Comparison of ENCODE assay signal across 13 cellular contexts in genomic region chr10:11146402-11147171, GRCh38.
DNase-seq lines count a peak whose midpoint lies in the region; ATAC-seq and TF ChIP-seq lines count a peak whose summit lies in the region.
"Had no signal": no experiment of that assay in that cellular context is flagged by ENCODE, and none has a peak within 500 bp of the region (broad histone marks: within the 10 kb centered on the region; RNA-seq: fewer than 3 reads in every experiment).

No MANE protein-coding gene starts in this region.

- H3K27me3 Mint-ChIP-seq in activated CD4-positive, alpha-beta T cell treated with anti-CD3 and anti-CD28 coated beads for 36 hours, result no peaks in the 10 kb centered on the region
- no peaks in the 10 kb centered on the region for H3K27me3 Mint-ChIP-seq in effector memory CD8-positive, alpha-beta T cell

- H3K9me3 Mint-ChIP-seq in activated CD4-positive, alpha-beta T cell treated with anti-CD3 and anti-CD28 coated beads for 36 hours (ENCODE audit: low read depth), result no peaks in the 10 kb centered on the region
- H3K9me3 Mint-ChIP-seq in effector memory CD8-positive, alpha-beta T cell, result no peaks in the 10 kb centered on the region

- no peak for ATAC-seq in activated CD4-positive, alpha-beta T cell treated with anti-CD3 and anti-CD28 coated beads for 36 hours
- no peak for ATAC-seq in effector memory CD8-positive, alpha-beta T cell (replicated peaks)
- ATAC-seq in sciatic nerve, result peak; percentile 32
- ATAC-seq: esophagus mucosa, left cardiac atrium, psoas muscle had no signal

- no peaks in the 10 kb centered on the region for H3K36me3 ChIP-seq in SU-DHL-6 (ENCODE audit: low read length)

- no peaks in the 10 kb centered on the region for H4K20me1 ChIP-seq in SU-DHL-6 (ENCODE audit: low read depth, low read length)

- no peaks in the 10 kb centered on the region for H3K36me3 Mint-ChIP-seq in activated CD4-positive, alpha-beta T cell treated with anti-CD3 and anti-CD28 coated beads for 36 hours (ENCODE audit: low read depth)
- peaks cover 37% of the 10 kb centered on the region for H3K36me3 Mint-ChIP-seq in effector memory CD8-positive, alpha-beta T cell (ENCODE audit: insufficient read depth)

- POLR2A ChIA-PET in activated CD4-positive, alpha-beta T cell treated with anti-CD3 and anti-CD28 coated beads for 36 hours (lab: Charles Lee), result interaction anchor here (1.2 to 1.8 kb wide), 4 partner anchors 17 to 59 kb away, joined by 3 to 5 read pairs (median 3); no protein-coding TSS in a partner anchor
- POLR2A ChIA-PET in HEK293T (lab: Yijun Ruan, JAX), result interaction anchor here (2.3 kb wide), 1 partner anchor 18 kb away, joined by 7 read pairs; no protein-coding TSS in a partner anchor

- no peaks in the 10 kb centered on the region for H3K9me3 ChIP-seq in SU-DHL-6 (ENCODE audit: insufficient read depth, low read length)
- H3K9me3 ChIP-seq: psoas muscle had no signal

- H3K4me3 Mint-ChIP-seq in activated CD4-positive, alpha-beta T cell treated with anti-CD3 and anti-CD28 coated beads for 36 hours, result peak overlapping the region; percentile 35
- H3K4me3 Mint-ChIP-seq in effector memory CD8-positive, alpha-beta T cell, result peak overlapping the region; percentile 81 to 85

- H3K27ac Mint-ChIP-seq in activated CD4-positive, alpha-beta T cell treated with anti-CD3 and anti-CD28 coated beads for 36 hours, result peak overlapping the region; percentile 96
- H3K27ac Mint-ChIP-seq in effector memory CD8-positive, alpha-beta T cell, result peak overlapping the region; percentile 98 to 99

- H3K4me2 ChIP-seq in SU-DHL-6 (ENCODE audit: low read depth, low read length, poor library complexity, severe bottlenecking), result no peak overlapping the region

- no peak overlapping the region for H3K4me3 ChIP-seq in SU-DHL-6 (ENCODE audit: insufficient read depth, low read length, poor library complexity, severe bottlenecking)
- H3K4me3 ChIP-seq: psoas muscle had no signal

- H3K9me2 ChIP-seq in SU-DHL-6 (replicated peaks; ENCODE audit: insufficient read depth, low read length), result no peaks in the 10 kb centered on the region

- H3F3A ChIP-seq in SU-DHL-6 (ENCODE audit: insufficient read depth), result peaks cover 5% of the 10 kb centered on the region; the same call in 1 of the 2 replicates

- CTCF ChIA-PET in activated CD4-positive, alpha-beta T cell treated with anti-CD3 and anti-CD28 coated beads for 36 hours (lab: Charles Lee), result interaction anchor here (0.9 to 4.7 kb wide), 8 partner anchors 9 to 124 kb away, joined by 3 to 32 read pairs (median 4); no protein-coding TSS in a partner anchor
- CTCF ChIA-PET in HEK293T (lab: Yijun Ruan, JAX), result no interaction called here

- peak overlapping the region; percentile 34 for H2AFZ ChIP-seq in SU-DHL-6 (ENCODE audit: low read depth, low read length, severe bottlenecking)

- H3K9ac ChIP-seq in SU-DHL-6 (ENCODE audit: low read length), result no peak overlapping the region

- no peak for DNase-seq in activated CD4-positive, alpha-beta T cell treated with anti-CD3 and anti-CD28 coated beads for 36 hours
- no peak for DNase-seq in activated CD4-positive, alpha-beta T cell treated with anti-CD3 and anti-CD28 coated beads, Interleukin-2, amount 50 U/mL, for 48 hours
- no peak for DNase-seq in effector memory CD8-positive, alpha-beta T cell
- DNase-seq in sciatic nerve (ENCODE audit: low spot score) (no peak), GM03348 (ENCODE audit: low spot score) (no peak), RKO (ENCODE audit: low spot score) (no peak), HEK293T (ENCODE audit: extremely low spot score) (no peak)
- DNase-seq: left cardiac atrium, NCI-H1105 treated with DMSO at 0.1 percent for 48 hours, psoas muscle had no signal

- H3K27ac ChIP-seq in SU-DHL-6 (ENCODE audit: low read depth, low read length), result no peak overlapping the region
- H3K27ac ChIP-seq: 22Rv1 had no signal

- H3K27me3 ChIP-seq in SU-DHL-6 (ENCODE audit: low read length), result no peaks in the 10 kb centered on the region

- TF ChIP-seq CTCF in SU-DHL-6 (IDR thresholded peaks at IDR 0.05; ENCODE audit: insufficient read depth, low read length, poor library complexity, severe bottlenecking), result no peak

- no peaks in the 10 kb centered on the region for H3K79me2 ChIP-seq in SU-DHL-6 (ENCODE audit: insufficient read depth, low read length)

- intact Hi-C loops in activated CD4-positive, alpha-beta T cell treated with anti-CD3 and anti-CD28 coated beads for 36 hours (cut with DNase I, micrococcal nuclease), result loop anchor here in 1 of 2 experiments (5.0 kb wide), 1 partner anchor 129 kb away; the partner anchor contains the start of gene CELF2
- intact Hi-C loops in sciatic nerve (cut with DNase I), result no loop called here

- H3K4me1 Mint-ChIP-seq in activated CD4-positive, alpha-beta T cell treated with anti-CD3 and anti-CD28 coated beads for 36 hours, result peaks cover 94% of the 10 kb centered on the region
- peaks cover 85 to 95% of the 10 kb centered on the region in 2 donors for H3K4me1 Mint-ChIP-seq in effector memory CD8-positive, alpha-beta T cell (ENCODE audit: low read depth in 2 of 2)

TF ChIP-seq in HEK293T, 16 proteins besides CTCF, POLR2A, EP300 and RAD21:
- TF ChIP-seq FOXM1 (IDR thresholded peaks at IDR 0.05; ENCODE audit: borderline replicate concordance), result no peak
- no peak for TF ChIP-seq CTBP1 (IDR thresholded peaks at IDR 0.05; ENCODE audit: borderline replicate concordance)
- TF ChIP-seq ZNF384 (IDR thresholded peaks at IDR 0.05), result no peak
- TF ChIP-seq ELF4 (IDR thresholded peaks at IDR 0.05), result no peak
- TF ChIP-seq LEF1 (IDR thresholded peaks at IDR 0.05; ENCODE audit: borderline replicate concordance), result no peak
- TF ChIP-seq ARNT (IDR thresholded peaks at IDR 0.05), result no peak
- TF ChIP-seq FOXK2 (IDR thresholded peaks at IDR 0.05), result no peak
- TF ChIP-seq SUZ12 (IDR thresholded peaks at IDR 0.05), result no peak
- TF ChIP-seq SP1 (IDR thresholded peaks at IDR 0.05), result no peak
- TF ChIP-seq HDGF (IDR thresholded peaks at IDR 0.05; ENCODE audit: borderline replicate concordance), result no peak
- no peak for TF ChIP-seq BHLHE40 (IDR thresholded peaks at IDR 0.05; ENCODE audit: borderline replicate concordance)
- no peak for TF ChIP-seq TARDBP (IDR thresholded peaks at IDR 0.05)
- TF ChIP-seq NFRKB (IDR thresholded peaks at IDR 0.05), result no peak
- no peak for TF ChIP-seq PKNOX1 (IDR thresholded peaks at IDR 0.05)
- no peak for TF ChIP-seq L3MBTL2 (conservative IDR thresholded peaks at IDR 0.05)
- TF ChIP-seq FOXA1 (IDR thresholded peaks at IDR 0.05), result no peak
TF ChIP-seq in HEK293T: peak in this region for 0.
